In genomic region chr6:145798530-145798929, GRCh38 we compare ENCODE assay signal across 22 cellular contexts. TPM values are rescaled to one million over a fixed set of nuclear protein-coding genes. Genes with fewer than 3 reads are reported as not detected.
DNase-seq lines count a peak whose midpoint lies in the region; ATAC-seq, FAIRE-seq and TF ChIP-seq lines count a peak whose summit lies in the region.
"Had no signal": no experiment of that assay in that cellular context is flagged by ENCODE, and none has a peak within 500 bp of the region (broad histone marks: within the 10 kb centered on the region; RNA-seq: fewer than 3 reads in every experiment).

No MANE protein-coding gene starts in this region.

- H2AFZ ChIP-seq in astrocyte (ENCODE audit: low read depth, low read length) (no peak overlapping the region), PC-3 (ENCODE audit: low read length) (no peak overlapping the region)

- H3K4me3 Mint-ChIP-seq in astrocyte (ENCODE audit: unreplicated experiment) (no peak overlapping the region), osteocyte (ENCODE audit: unreplicated experiment) (no peak overlapping the region)
- H3K4me3 Mint-ChIP-seq: brain; CD4-positive, alpha-beta memory T cell; stimulated activated memory B cell treated with anti-CD40 and anti-IgM and Interleukin-4, amounts not matched to agents 10 μg/mL and 1 μg/mL and 100 μg/mL, for 72 hours had no signal

- no peaks in the 10 kb centered on the region for H3K9me3 Mint-ChIP-seq in astrocyte (ENCODE audit: unreplicated experiment)
- peaks cover 5% of the 10 kb centered on the region for H3K9me3 Mint-ChIP-seq in osteocyte (ENCODE audit: unreplicated experiment)
- H3K9me3 Mint-ChIP-seq: activated naive CD4-positive, alpha-beta T cell treated with anti-CD3 and anti-CD28 coated beads, Interleukin-2, amount 50 U/mL, for 72 hours; stimulated activated memory B cell treated with anti-CD40 and anti-IgM and Interleukin-4, amounts not matched to agents 10 μg/mL and 1 μg/mL and 100 μg/mL, for 72 hours had no signal

- H3K36me3 Mint-ChIP-seq in astrocyte (ENCODE audit: low read depth, unreplicated experiment): peaks cover 5% of the 10 kb centered on the region
- peaks cover 18% of the 10 kb centered on the region for H3K36me3 Mint-ChIP-seq in osteocyte (ENCODE audit: unreplicated experiment)

- CTCF ChIA-PET in PC-3 (lab: Charles Lee): no interaction called here

- TF ChIP-seq CTCF in astrocyte (IDR thresholded peaks at IDR 0.05; ENCODE audit: insufficient read depth, low read depth, low read length) (no peak), fibroblast of the aortic adventitia (IDR thresholded peaks at IDR 0.05; ENCODE audit: insufficient read depth, low read length) (no peak), osteocyte (IDR thresholded peaks at IDR 0.05) (no peak), PC-3 (conservative IDR thresholded peaks at IDR 0.05; ENCODE audit: low read depth, low read length) (no peak)

- H3K4me3 ChIP-seq in astrocyte (ENCODE audit: insufficient read depth, low read depth, low read length) (no peak overlapping the region), fibroblast of the aortic adventitia (ENCODE audit: low read depth, low read length) (no peak overlapping the region), PC-3 (ENCODE audit: low read length) (no peak overlapping the region)
- H3K4me3 ChIP-seq: dorsolateral prefrontal cortex, heart right ventricle, psoas muscle, tibial nerve had no signal

- H3K4me1 Mint-ChIP-seq in astrocyte (ENCODE audit: low read depth, unreplicated experiment) (no peaks in the 10 kb centered on the region), osteocyte (ENCODE audit: unreplicated experiment) (peaks cover 28% of the 10 kb centered on the region)

- H3K79me2 ChIP-seq in astrocyte (ENCODE audit: insufficient read depth, low read length) (peaks cover 96% of the 10 kb centered on the region), PC-3 (ENCODE audit: low read length) (peaks cover 42% of the 10 kb centered on the region)

- H3K27me3 Mint-ChIP-seq in astrocyte (ENCODE audit: low read depth, unreplicated experiment): no peaks in the 10 kb centered on the region
- no peaks in the 10 kb centered on the region for H3K27me3 Mint-ChIP-seq in osteocyte (ENCODE audit: unreplicated experiment)
- H3K27me3 Mint-ChIP-seq: brain; CD4-positive, alpha-beta memory T cell; stimulated activated memory B cell treated with anti-CD40 and anti-IgM and Interleukin-4, amounts not matched to agents 10 μg/mL and 1 μg/mL and 100 μg/mL, for 72 hours had no signal

- H3K9ac ChIP-seq in astrocyte (ENCODE audit: low read length): no peak overlapping the region
- H3K9ac ChIP-seq in PC-3 (ENCODE audit: low read length): no peak overlapping the region

- BruUV-seq in PC-3 (replicated peaks; lab: Mats Ljungman, UMichigan): no TSS peak

- peaks cover 16% of the 10 kb centered on the region for H4K20me1 ChIP-seq in astrocyte (ENCODE audit: insufficient read depth, low read length)
- 0 out of 2 replicates have a peak, but pooled peaks cover 3% of the 10 kb centered on the region for H4K20me1 ChIP-seq in PC-3 (ENCODE audit: low read length)

- H3K27ac Mint-ChIP-seq in astrocyte (ENCODE audit: unreplicated experiment): no peak overlapping the region
- H3K27ac Mint-ChIP-seq in osteocyte (ENCODE audit: unreplicated experiment): peak overlapping the region; percentile 79
- H3K27ac Mint-ChIP-seq: activated naive CD4-positive, alpha-beta T cell treated with anti-CD3 and anti-CD28 coated beads, Interleukin-2, amount 50 U/mL, for 72 hours; brain; CD4-positive, alpha-beta memory T cell; stimulated activated memory B cell treated with anti-CD40 and anti-IgM and Interleukin-4, amounts not matched to agents 10 μg/mL and 1 μg/mL and 100 μg/mL, for 72 hours had no signal

- no peak for ATAC-seq in PC-3
- ATAC-seq: activated CD4-positive, CD25-positive, alpha-beta regulatory T cell treated with anti-CD3 and anti-CD28 coated beads, Interleukin-2, amount 50 U/mL, for 24 hours; activated naive CD4-positive, alpha-beta T cell treated with anti-CD3 and anti-CD28 coated beads, Interleukin-2, amount 50 U/mL, for 72 hours; psoas muscle; stimulated activated memory B cell treated with anti-CD40 and anti-IgM and Interleukin-4, amounts not matched to agents 10 μg/mL and 1 μg/mL and 100 μg/mL, for 72 hours had no signal

- H3K4me1 ChIP-seq in astrocyte (ENCODE audit: insufficient read depth, low read length) (peaks cover 10% of the 10 kb centered on the region), PC-3 (ENCODE audit: insufficient read depth, low read length) (no peaks in the 10 kb centered on the region)

- no peaks in the 10 kb centered on the region for H3F3A ChIP-seq in PC-3 (ENCODE audit: low read length, unreplicated experiment)

- POLR2A ChIA-PET in PC-3 (lab: Charles Lee; ENCODE audit: unreplicated experiment): no interaction called here

- DNase-seq in HCEC 1CT (peak; percentile 55), astrocyte (ENCODE audit: low read depth) (peak; percentile 68), fibroblast of the aortic adventitia (ENCODE audit: low read depth) (peak; percentile 45), osteocyte (ENCODE audit: extremely low spot score, unreplicated experiment) (no peak), PC-3 (no peak), ACHN (no peak), NOMO-1 treated with DMSO at 0.1 percent for 48 hours (lab: John Stamatoyannopoulos, UW; ENCODE audit: unreplicated experiment) (no peak), caudate nucleus (lab: John Stamatoyannopoulos, UW) (no peak)
- DNase-seq: CD4-positive, alpha-beta memory T cell; dorsolateral prefrontal cortex; heart right ventricle; NCI-H1694; NCI-H226; psoas muscle; T-helper 9 cell had no signal

- peak overlapping the region; percentile 8 for H3K4me2 ChIP-seq in astrocyte (ENCODE audit: low read length)
- no peak overlapping the region for H3K4me2 ChIP-seq in PC-3 (ENCODE audit: low read length)

- in situ Hi-C loops in ACHN (cut with HindIII; ENCODE audit: low pct_ligation_motif_present, low pct_unique_long_range_greater_than_20kb, low sequenced_read_pairs): no loop called here

- H3K9me2 ChIP-seq in PC-3 (replicated peaks; ENCODE audit: low read length): no peaks in the 10 kb centered on the region

- FAIRE-seq in astrocyte (lab: Jason Lieb, UNC): peak; percentile 39
- FAIRE-seq: GM12892 had no signal

- H3K36me3 ChIP-seq in astrocyte (ENCODE audit: insufficient read depth, low read length) (peaks cover 5% of the 10 kb centered on the region), PC-3 (ENCODE audit: low read depth, low read length) (0 out of 2 replicates have a peak, but pooled peaks cover 3% of the 10 kb centered on the region)

- H3K9me3 ChIP-seq in astrocyte (ENCODE audit: insufficient read depth, low read depth, low read length) (no peaks in the 10 kb centered on the region), PC-3 (ENCODE audit: low read length) (no peaks in the 10 kb centered on the region)
- H3K9me3 ChIP-seq: heart right ventricle, psoas muscle, tibial nerve had no signal

- H3K27ac ChIP-seq in astrocyte (ENCODE audit: low read depth, low read length) (no peak overlapping the region), PC-3 (ENCODE audit: low read length) (no peak overlapping the region), caudate nucleus (ENCODE audit: low read depth, low read length) (no peak overlapping the region)
- H3K27ac ChIP-seq: dorsolateral prefrontal cortex, heart right ventricle, HL-60, psoas muscle, tibial nerve had no signal

- H3K27me3 ChIP-seq in astrocyte (ENCODE audit: insufficient read depth, low read length): no peaks in the 10 kb centered on the region
- H3K27me3 ChIP-seq in PC-3 (ENCODE audit: low read length): no peaks in the 10 kb centered on the region
- H3K27me3 ChIP-seq: dorsolateral prefrontal cortex, heart right ventricle, tibial nerve had no signal

- intact Hi-C loops in PC-3 (cut with micrococcal nuclease): no loop called here

RNA-seq across cellular contexts. Expression of gene FBXO30, which starts 16.1 kb away (rescaled TPM):
- total RNA-seq in astrocyte: 12.8 and 13.6 TPM in 2 replicates
- 14.0 and 15.9 TPM in 2 replicates for total RNA-seq in fibroblast of the aortic adventitia (ENCODE audit: low replicate concordance)
- 12.0 and 13.2 TPM in 2 replicates for total RNA-seq in osteocyte
- total RNA-seq in PC-3 (2014; rRNA removed): 2.5 and 3.1 TPM in 2 replicates

Comparison
In these comparisons a context has a peak if more than half of its experiments do, and no peak if none do; other contexts are left out.
1. DNase-seq: peak in HCEC 1CT (single experiment), astrocyte (single experiment) and fibroblast of the aortic adventitia (single experiment); none in osteocyte (single experiment), PC-3 (single experiment), ACHN (single experiment), NOMO-1 treated with DMSO at 0.1 percent for 48 hours (single experiment) and caudate nucleus (0 of 61).